In the genomic region with DNA sequence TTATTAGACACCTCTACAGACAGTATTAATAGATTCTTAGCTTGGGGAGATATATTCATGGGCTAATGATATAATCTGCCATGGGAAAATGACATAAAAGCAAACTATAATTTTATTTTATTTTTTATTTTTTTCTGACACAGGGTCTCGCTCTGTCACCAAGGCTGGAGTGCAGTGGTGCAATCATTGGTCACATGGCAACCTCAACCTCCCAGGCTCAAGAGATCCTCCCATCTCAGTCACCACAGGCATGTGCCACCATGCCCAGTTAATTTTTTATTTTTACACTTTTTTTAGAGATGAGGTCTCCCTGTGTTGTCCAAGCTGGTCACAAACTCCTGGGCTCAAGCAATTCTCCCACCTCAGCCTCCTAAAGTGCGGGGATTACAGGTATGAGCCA, we compare ENCODE assay signal across 1 cellular context.
TF ChIP-seq lines count a peak whose summit lies in the region.

No MANE protein-coding gene starts in this region.

TF ChIP-seq in GM23338, 12 proteins besides CTCF, POLR2A, EP300 and RAD21 (continued from another document):
- TF ChIP-seq, protein P1, sequence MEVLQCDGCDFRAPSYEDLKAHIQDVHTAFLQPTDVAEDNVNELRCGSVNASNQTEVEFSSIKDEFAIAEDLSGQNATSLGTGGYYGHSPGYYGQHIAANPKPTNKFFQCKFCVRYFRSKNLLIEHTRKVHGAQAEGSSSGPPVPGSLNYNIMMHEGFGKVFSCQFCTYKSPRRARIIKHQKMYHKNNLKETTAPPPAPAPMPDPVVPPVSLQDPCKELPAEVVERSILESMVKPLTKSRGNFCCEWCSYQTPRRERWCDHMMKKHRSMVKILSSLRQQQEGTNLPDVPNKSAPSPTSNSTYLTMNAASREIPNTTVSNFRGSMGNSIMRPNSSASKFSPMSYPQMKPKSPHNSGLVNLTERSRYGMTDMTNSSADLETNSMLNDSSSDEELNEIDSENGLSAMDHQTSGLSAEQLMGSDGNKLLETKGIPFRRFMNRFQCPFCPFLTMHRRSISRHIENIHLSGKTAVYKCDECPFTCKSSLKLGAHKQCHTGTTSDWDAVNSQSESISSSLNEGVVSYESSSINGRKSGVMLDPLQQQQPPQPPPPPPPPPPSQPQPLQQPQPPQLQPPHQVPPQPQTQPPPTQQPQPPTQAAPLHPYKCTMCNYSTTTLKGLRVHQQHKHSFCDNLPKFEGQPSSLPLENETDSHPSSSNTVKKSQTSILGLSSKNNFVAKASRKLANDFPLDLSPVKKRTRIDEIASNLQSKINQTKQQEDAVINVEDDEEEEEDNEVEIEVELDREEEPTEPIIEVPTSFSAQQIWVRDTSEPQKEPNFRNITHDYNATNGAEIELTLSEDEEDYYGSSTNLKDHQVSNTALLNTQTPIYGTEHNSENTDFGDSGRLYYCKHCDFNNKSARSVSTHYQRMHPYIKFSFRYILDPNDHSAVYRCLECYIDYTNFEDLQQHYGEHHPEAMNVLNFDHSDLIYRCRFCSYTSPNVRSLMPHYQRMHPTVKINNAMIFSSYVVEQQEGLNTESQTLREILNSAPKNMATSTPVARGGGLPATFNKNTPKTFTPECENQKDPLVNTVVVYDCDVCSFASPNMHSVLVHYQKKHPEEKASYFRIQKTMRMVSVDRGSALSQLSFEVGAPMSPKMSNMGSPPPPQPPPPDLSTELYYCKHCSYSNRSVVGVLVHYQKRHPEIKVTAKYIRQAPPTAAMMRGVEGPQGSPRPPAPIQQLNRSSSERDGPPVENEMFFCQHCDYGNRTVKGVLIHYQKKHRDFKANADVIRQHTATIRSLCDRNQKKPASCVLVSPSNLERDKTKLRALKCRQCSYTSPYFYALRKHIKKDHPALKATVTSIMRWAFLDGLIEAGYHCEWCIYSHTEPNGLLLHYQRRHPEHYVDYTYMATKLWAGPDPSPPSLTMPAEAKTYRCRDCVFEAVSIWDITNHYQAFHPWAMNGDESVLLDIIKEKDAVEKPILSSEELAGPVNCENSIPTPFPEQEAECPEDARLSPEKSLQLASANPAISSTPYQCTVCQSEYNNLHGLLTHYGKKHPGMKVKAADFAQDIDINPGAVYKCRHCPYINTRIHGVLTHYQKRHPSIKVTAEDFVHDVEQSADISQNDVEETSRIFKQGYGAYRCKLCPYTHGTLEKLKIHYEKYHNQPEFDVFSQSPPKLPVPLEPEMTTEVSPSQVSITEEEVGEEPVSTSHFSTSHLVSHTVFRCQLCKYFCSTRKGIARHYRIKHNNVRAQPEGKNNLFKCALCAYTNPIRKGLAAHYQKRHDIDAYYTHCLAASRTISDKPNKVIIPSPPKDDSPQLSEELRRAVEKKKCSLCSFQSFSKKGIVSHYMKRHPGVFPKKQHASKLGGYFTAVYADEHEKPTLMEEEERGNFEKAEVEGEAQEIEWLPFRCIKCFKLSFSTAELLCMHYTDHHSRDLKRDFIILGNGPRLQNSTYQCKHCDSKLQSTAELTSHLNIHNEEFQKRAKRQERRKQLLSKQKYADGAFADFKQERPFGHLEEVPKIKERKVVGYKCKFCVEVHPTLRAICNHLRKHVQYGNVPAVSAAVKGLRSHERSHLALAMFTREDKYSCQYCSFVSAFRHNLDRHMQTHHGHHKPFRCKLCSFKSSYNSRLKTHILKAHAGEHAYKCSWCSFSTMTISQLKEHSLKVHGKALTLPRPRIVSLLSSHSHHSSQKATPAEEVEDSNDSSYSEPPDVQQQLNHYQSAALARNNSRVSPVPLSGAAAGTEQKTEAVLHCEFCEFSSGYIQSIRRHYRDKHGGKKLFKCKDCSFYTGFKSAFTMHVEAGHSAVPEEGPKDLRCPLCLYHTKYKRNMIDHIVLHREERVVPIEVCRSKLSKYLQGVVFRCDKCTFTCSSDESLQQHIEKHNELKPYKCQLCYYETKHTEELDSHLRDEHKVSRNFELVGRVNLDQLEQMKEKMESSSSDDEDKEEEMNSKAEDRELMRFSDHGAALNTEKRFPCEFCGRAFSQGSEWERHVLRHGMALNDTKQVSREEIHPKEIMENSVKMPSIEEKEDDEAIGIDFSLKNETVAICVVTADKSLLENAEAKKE (CRISPR knock-in tag; IDR thresholded peaks at IDR 0.05) = no peak
- TF ChIP-seq NANOG (IDR thresholded peaks at IDR 0.05; ENCODE audit: borderline replicate concordance) = no peak
- TF ChIP-seq ZNF114 (CRISPR knock-in tag; IDR thresholded peaks at IDR 0.05) = no peak
- TF ChIP-seq EZH2phosphoT487 (IDR thresholded peaks at IDR 0.05; ENCODE audit: unreplicated experiment) = no peak
- TF ChIP-seq, protein P2, sequence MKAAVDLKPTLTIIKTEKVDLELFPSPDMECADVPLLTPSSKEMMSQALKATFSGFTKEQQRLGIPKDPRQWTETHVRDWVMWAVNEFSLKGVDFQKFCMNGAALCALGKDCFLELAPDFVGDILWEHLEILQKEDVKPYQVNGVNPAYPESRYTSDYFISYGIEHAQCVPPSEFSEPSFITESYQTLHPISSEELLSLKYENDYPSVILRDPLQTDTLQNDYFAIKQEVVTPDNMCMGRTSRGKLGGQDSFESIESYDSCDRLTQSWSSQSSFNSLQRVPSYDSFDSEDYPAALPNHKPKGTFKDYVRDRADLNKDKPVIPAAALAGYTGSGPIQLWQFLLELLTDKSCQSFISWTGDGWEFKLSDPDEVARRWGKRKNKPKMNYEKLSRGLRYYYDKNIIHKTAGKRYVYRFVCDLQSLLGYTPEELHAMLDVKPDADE (IDR thresholded peaks at IDR 0.05) = no peak
- TF ChIP-seq ZNF331 (CRISPR knock-in tag; IDR thresholded peaks at IDR 0.05; ENCODE audit: low read depth) = no peak
- no peak for TF ChIP-seq CREB1 (CRISPR knock-in tag; IDR thresholded peaks at IDR 0.05; ENCODE audit: low read depth)
- TF ChIP-seq, protein P3, sequence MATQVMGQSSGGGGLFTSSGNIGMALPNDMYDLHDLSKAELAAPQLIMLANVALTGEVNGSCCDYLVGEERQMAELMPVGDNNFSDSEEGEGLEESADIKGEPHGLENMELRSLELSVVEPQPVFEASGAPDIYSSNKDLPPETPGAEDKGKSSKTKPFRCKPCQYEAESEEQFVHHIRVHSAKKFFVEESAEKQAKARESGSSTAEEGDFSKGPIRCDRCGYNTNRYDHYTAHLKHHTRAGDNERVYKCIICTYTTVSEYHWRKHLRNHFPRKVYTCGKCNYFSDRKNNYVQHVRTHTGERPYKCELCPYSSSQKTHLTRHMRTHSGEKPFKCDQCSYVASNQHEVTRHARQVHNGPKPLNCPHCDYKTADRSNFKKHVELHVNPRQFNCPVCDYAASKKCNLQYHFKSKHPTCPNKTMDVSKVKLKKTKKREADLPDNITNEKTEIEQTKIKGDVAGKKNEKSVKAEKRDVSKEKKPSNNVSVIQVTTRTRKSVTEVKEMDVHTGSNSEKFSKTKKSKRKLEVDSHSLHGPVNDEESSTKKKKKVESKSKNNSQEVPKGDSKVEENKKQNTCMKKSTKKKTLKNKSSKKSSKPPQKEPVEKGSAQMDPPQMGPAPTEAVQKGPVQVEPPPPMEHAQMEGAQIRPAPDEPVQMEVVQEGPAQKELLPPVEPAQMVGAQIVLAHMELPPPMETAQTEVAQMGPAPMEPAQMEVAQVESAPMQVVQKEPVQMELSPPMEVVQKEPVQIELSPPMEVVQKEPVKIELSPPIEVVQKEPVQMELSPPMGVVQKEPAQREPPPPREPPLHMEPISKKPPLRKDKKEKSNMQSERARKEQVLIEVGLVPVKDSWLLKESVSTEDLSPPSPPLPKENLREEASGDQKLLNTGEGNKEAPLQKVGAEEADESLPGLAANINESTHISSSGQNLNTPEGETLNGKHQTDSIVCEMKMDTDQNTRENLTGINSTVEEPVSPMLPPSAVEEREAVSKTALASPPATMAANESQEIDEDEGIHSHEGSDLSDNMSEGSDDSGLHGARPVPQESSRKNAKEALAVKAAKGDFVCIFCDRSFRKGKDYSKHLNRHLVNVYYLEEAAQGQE (IDR thresholded peaks at IDR 0.05; ENCODE audit: unreplicated experiment) = no peak
TF ChIP-seq in GM23338: peak in this region for 0.
